Comparison of ENCODE assay signal across 9 cellular contexts in the genomic region with DNA sequence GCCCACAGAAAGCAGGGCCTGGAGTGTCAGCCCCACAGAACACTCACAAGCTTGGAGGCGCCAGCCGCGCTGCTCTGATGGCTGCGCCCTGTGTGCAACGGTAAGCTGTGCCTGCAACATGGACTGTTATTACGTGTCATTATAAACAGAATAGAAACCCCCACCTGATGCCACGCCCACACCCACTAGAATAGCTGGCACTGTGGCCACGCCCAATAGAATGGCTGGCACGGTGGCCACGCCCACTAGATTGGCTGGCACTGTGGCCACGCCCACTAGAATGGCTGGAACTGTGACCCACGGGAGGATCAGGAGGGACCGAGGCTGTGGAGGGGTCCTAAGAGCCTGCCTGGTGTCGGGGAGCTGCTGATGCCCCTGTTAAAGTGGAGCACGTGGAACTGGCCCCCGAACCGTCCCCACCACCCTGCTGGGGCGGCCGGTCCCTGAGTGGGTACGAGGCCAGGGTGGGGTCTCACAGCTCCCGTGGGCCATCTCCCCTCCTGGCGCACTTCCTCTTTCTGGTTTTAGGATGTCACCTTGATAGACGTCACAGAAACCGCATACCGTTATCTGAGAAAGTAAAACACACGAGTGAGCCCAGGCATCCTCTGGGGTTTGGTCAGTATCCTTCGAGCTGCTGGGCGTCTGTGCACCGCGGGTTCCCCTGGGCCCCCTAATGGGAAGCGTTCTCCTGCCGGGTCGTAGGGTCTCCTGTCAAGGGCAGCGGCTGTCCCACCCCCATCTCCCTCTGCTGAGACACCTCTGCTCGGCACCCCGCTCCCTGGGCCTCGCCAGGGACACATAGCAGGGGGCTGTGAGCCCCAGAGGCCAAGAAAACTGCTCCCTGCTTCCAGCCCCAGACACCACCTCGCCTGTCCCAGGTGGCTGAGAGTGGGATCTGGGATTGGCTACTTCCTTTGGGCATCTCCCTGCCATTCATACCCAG.
A peak's percentile ranks its signal among the peaks of the same experiment; 100 is the strongest.
DNase-seq lines count a peak whose midpoint lies in the region; ATAC-seq and TF ChIP-seq lines count a peak whose summit lies in the region.
"Had no signal": no experiment of that assay in that cellular context is flagged by ENCODE, and none has a peak within 500 bp of the region (broad histone marks: within the 10 kb centered on the region; RNA-seq: fewer than 3 reads in every experiment).

No MANE protein-coding gene starts in this region.

- H3K9me3 ChIP-seq in SU-DHL-6 (ENCODE audit: insufficient read depth, low read length) = no peaks in the 10 kb centered on the region

- H3F3A ChIP-seq in SU-DHL-6 (ENCODE audit: insufficient read depth) = no peaks in the 10 kb centered on the region

- H4K20me1 ChIP-seq in SU-DHL-6 (ENCODE audit: low read depth, low read length) = no peaks in the 10 kb centered on the region

- peak overlapping the region; percentile 31 for H3K4me2 ChIP-seq in SU-DHL-6 (ENCODE audit: low read depth, low read length, poor library complexity, severe bottlenecking)

- H3K36me3 ChIP-seq in SU-DHL-6 (ENCODE audit: low read length) = no peaks in the 10 kb centered on the region

- H3K4me1 Mint-ChIP-seq in activated naive CD4-positive, alpha-beta T cell treated with anti-CD3 and anti-CD28 coated beads, Interleukin-2, amount 50 U/mL, for 24 hours = peaks cover 49% of the 10 kb centered on the region

- no peaks in the 10 kb centered on the region for H3K79me2 ChIP-seq in SU-DHL-6 (ENCODE audit: insufficient read depth, low read length)
- H3K79me2 ChIP-seq: parathyroid adenoma had no signal

- no peak overlapping the region for H3K27ac ChIP-seq in SU-DHL-6 (ENCODE audit: low read depth, low read length)
- H3K27ac ChIP-seq: parathyroid adenoma had no signal

- peak; percentile 58 for ATAC-seq in HG03135 (IDR thresholded peaks at IDR 0.05; ENCODE audit: unreplicated experiment)

- no peaks in the 10 kb centered on the region for H3K9me3 Mint-ChIP-seq in activated naive CD4-positive, alpha-beta T cell treated with anti-CD3 and anti-CD28 coated beads, Interleukin-2, amount 50 U/mL, for 24 hours

- H3K4me3 ChIP-seq in SU-DHL-6 (ENCODE audit: insufficient read depth, low read length, poor library complexity, severe bottlenecking) = no peak overlapping the region

- DNase-seq in NCI-H2029 (lab: John Stamatoyannopoulos, UW) = peak; percentile 39
- no peak for DNase-seq in NCI-H2029 treated with DMSO at 0.1 percent for 48 hours (lab: John Stamatoyannopoulos, UW)
- DNase-seq in stimulated activated CD8-positive, alpha-beta memory T cell treated with anti-CD3 and anti-CD28 coated beads, Interleukin-4, amount 100 ng/mL, for 48 hours = peak; percentile 83
- DNase-seq in islet precursor cell = no peak
- no peak for DNase-seq in NCI-H1694 treated with DMSO at 0.1 percent for 48 hours (lab: John Stamatoyannopoulos, UW)

- no peak overlapping the region for H3K9ac ChIP-seq in SU-DHL-6 (ENCODE audit: low read length)
- H3K9ac ChIP-seq: parathyroid adenoma had no signal

- no peaks in the 10 kb centered on the region for H3K9me2 ChIP-seq in SU-DHL-6 (replicated peaks; ENCODE audit: insufficient read depth, low read length)

- H3K27ac Mint-ChIP-seq in activated naive CD4-positive, alpha-beta T cell treated with anti-CD3 and anti-CD28 coated beads, Interleukin-2, amount 50 U/mL, for 24 hours = no peak overlapping the region

- no peak for TF ChIP-seq CTCF in SU-DHL-6 (IDR thresholded peaks at IDR 0.05; ENCODE audit: insufficient read depth, low read length, poor library complexity, severe bottlenecking)

- H3K4me3 Mint-ChIP-seq in activated naive CD4-positive, alpha-beta T cell treated with anti-CD3 and anti-CD28 coated beads, Interleukin-2, amount 50 U/mL, for 24 hours = peak overlapping the region; percentile 76

- no peak overlapping the region for H2AFZ ChIP-seq in SU-DHL-6 (ENCODE audit: low read depth, low read length, severe bottlenecking)
- H2AFZ ChIP-seq: parathyroid adenoma had no signal

- H3K27me3 ChIP-seq in SU-DHL-6 (ENCODE audit: low read length) = no peaks in the 10 kb centered on the region

- H3K36me3 Mint-ChIP-seq in activated naive CD4-positive, alpha-beta T cell treated with anti-CD3 and anti-CD28 coated beads, Interleukin-2, amount 50 U/mL, for 24 hours = no peaks in the 10 kb centered on the region

- H3K27me3 Mint-ChIP-seq in activated naive CD4-positive, alpha-beta T cell treated with anti-CD3 and anti-CD28 coated beads, Interleukin-2, amount 50 U/mL, for 24 hours = peaks cover 19% of the 10 kb centered on the region

Comparison
In these comparisons a context has a peak if more than half of its experiments do, and no peak if none do; other contexts are left out.
1. DNase-seq: peak in NCI-H2029 (single experiment) and stimulated activated CD8-positive, alpha-beta memory T cell treated with anti-CD3 and anti-CD28 coated beads, Interleukin-4, amount 100 ng/mL, for 48 hours (single experiment); none in NCI-H2029 treated with DMSO at 0.1 percent for 48 hours (single experiment), islet precursor cell (single experiment) and NCI-H1694 treated with DMSO at 0.1 percent for 48 hours (single experiment).